In the genomic region with DNA sequence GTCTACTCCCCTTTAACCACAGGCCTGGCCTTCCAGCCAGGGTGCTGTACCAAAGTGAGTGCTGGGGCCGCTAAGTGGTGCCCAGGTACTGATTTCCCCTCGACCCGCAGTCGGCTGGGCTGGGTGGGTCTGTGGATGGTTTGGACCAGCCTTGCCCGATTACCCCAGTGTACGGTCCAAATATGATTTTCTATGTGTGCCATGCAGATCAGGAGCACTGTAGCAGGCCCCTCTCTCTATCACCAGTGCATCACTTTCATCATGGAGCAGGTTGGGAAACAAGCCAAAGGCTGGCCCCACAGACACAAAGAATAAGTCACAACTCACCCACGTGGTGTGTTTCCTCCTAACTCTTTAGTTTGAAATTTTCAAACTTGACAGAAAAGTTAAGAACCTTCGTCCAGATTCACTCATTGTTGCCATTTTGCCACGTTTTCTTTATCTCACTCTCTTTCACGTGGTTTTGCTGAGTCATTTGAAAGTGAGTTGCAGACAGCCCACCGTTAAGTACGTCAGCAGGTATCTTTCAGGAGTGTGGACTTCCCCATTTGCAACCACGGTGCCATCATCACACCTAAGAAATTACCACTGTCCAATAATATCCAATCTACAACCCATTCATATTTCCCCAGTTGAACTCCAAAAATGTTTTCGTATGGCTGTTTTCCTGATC, we compare ENCODE assay signal across 8 cellular contexts. TPM values are rescaled to one million over a fixed set of nuclear protein-coding genes. Genes with fewer than 3 reads are reported as not detected.
DNase-seq lines count a peak whose midpoint lies in the region; ATAC-seq and TF ChIP-seq lines count a peak whose summit lies in the region.

No MANE protein-coding gene starts in this region.

- no peaks in the 10 kb centered on the region for H3K36me3 ChIP-seq in thyroid gland

- 74 to 83% methylated on average over 14 of the region's 14 CpGs for WGBS in thyroid gland, 2 donors

- no peaks in the 10 kb centered on the region for H3K9me3 ChIP-seq in thyroid gland

- intact Hi-C loops in thyroid gland (cut with DNase I) = no loop called here

- DNase-seq in T-helper 22 cell (ENCODE audit: low read depth) (peak; percentile 29), fibroblast of villous mesenchyme (ENCODE audit: low read depth) (peak; percentile 56), thyroid gland (no peak), DMS114 treated with DMSO at 0.1 percent for 48 hours (lab: John Stamatoyannopoulos, UW; ENCODE audit: unreplicated experiment) (no peak)
- peak; percentile 50 for DNase-seq in stimulated activated naive CD4-positive, alpha-beta T cell treated with Interleukin-2 at 50 U/mL for 16 hours (lab: John Stamatoyannopoulos, UW)

- H3K27ac ChIP-seq in thyroid gland = peak overlapping the region in 1 of 3 donors; percentile 60

- ATAC-seq in GM18517 (IDR thresholded peaks at IDR 0.05; ENCODE audit: unreplicated experiment) = peak; percentile 71
- ATAC-seq in HG02678 (IDR thresholded peaks at IDR 0.05; ENCODE audit: unreplicated experiment) = peak; percentile 76
- no peak for ATAC-seq in HG02970 (IDR thresholded peaks at IDR 0.05; ENCODE audit: low FRiP score, unreplicated experiment)

- TF ChIP-seq CTCF in fibroblast of villous mesenchyme (IDR thresholded peaks at IDR 0.05; ENCODE audit: insufficient read depth, low read depth, low read length) (no peak), thyroid gland (IDR thresholded peaks at IDR 0.05) (no peak)

- peaks cover 41 to 44% of the 10 kb centered on the region in 2 donors for H3K4me1 ChIP-seq in thyroid gland

- TF ChIP-seq POLR2A in thyroid gland (IDR thresholded peaks at IDR 0.05) = no peak

- no peaks in the 10 kb centered on the region for H3K27me3 ChIP-seq in thyroid gland

- H3K4me3 ChIP-seq in fibroblast of villous mesenchyme (ENCODE audit: low read depth, low read length) (no peak overlapping the region), thyroid gland (replicated peaks in 1 of 3) (no peak overlapping the region)

RNA-seq across cellular contexts. Expression of gene ZNF710, which starts 37.0 kb away (rescaled TPM):
- total RNA-seq in fibroblast of villous mesenchyme = 13.0 and 16.8 TPM in 2 replicates
- total RNA-seq in thyroid gland = 10 to 100 TPM in 3 of 4 donors, 1 to 10 TPM in 1; 8.9 to 17.2 (median 11.5) TPM

Comparison
In these comparisons a context has a peak if more than half of its experiments do, and no peak if none do; other contexts are left out.
1. DNase-seq: peak in T-helper 22 cell (single experiment), fibroblast of villous mesenchyme (single experiment) and stimulated activated naive CD4-positive, alpha-beta T cell treated with Interleukin-2 at 50 U/mL for 16 hours (single experiment); none in thyroid gland (0 of 2) and DMS114 treated with DMSO at 0.1 percent for 48 hours (single experiment).